ENCODE assay signal across 29 cellular contexts in genomic region chr2:233926806-233927205, GRCh38. TPM values are rescaled to one million over a fixed set of nuclear protein-coding genes. Genes with fewer than 3 reads are reported as not detected.
"Had no signal": no experiment of that assay in that cellular context is flagged by ENCODE, and none has a peak within 500 bp of the region (broad histone marks: within the 10 kb centered on the region; RNA-seq: fewer than 3 reads in every experiment).

No MANE protein-coding gene starts in this region.

- H3K27me3 ChIP-seq: cardiac muscle cell, uterus had no signal

- H3K4me1 ChIP-seq: left lung, transverse colon, uterus had no signal

- H3K9me3 Mint-ChIP-seq: activated B cell treated with CpG ODN at 0.5 μM for 24 hours; activated naive CD8-positive, alpha-beta T cell treated with anti-CD3 and anti-CD28 coated beads, Interleukin-2, amount 10 ng/mL, durations not matched to agents 7 days and 5 days; activated T-cell treated with anti-CD3 and anti-CD28 coated beads, Interleukin-2, amount 50 U/mL, for 4 hours; activated T-helper 2 cell treated with anti-CD3 and anti-CD28 coated beads, Interferon-gamma antibody, Interleukin-2, Interleukin-4, amounts not matched to agents 10 μg/mL and 5 μg/mL and 100 μg/mL, durations not matched to agents 14 hours and 24 hours and 36 hours; mesothelial cell of epicardium; naive thymus-derived CD8-positive, alpha-beta T cell; stimulated activated naive B cell treated with anti-CD40 and anti-IgM and Interleukin-4, amounts not matched to agents 10 μg/mL and 1 μg/mL and 100 μg/mL, for 72 hours had no signal

- H3K36me3 ChIP-seq: cardiac muscle cell, left lung, transverse colon, uterus had no signal

- H3K4me3 ChIP-seq: cardiac muscle cell, hepatocyte, left lung, transverse colon, uterus had no signal

- H3K4me2 ChIP-seq: hepatocyte had no signal

- FAIRE-seq: frontal cortex had no signal

- H3K27ac ChIP-seq: cardiac muscle cell, hepatocyte, left lung, transverse colon, uterus had no signal

- DNase-seq: activated B cell treated with CpG ODN at 0.5 μM for 24 hours; activated CD4-positive, alpha-beta T cell treated with anti-CD3 and anti-CD28 coated beads for 36 hours; activated CD4-positive, alpha-beta T cell treated with anti-CD3 and anti-CD28 coated beads, Interleukin-2, amount 50 U/mL, for 4 hours; activated CD8-positive, alpha-beta memory T cell treated with anti-CD3 and anti-CD28 coated beads for 24 hours; activated CD8-positive, alpha-beta memory T cell treated with anti-CD3 and anti-CD28 coated beads, Interleukin-2, amount 50 U/mL, for 4 hours; activated naive CD4-positive, alpha-beta T cell treated with Interleukin-2 at 50 U/mL for 16 hours; activated naive CD8-positive, alpha-beta T cell treated with anti-CD3 and anti-CD28 coated beads, Interleukin-2, amount 10 ng/mL, durations not matched to agents 7 days and 5 days; activated T-cell treated with anti-CD3 and anti-CD28 coated beads, Interleukin-2, amount 50 U/mL, for 4 hours; amniotic stem cell; cortex of kidney; erythroblast; glutamatergic neuron; immature natural killer cell; kidney glomerular epithelial cell; left lung; naive thymus-derived CD8-positive, alpha-beta T cell; stimulated activated CD4-positive, alpha-beta T cell treated with anti-CD3 and anti-CD28 coated beads, Interleukin-2, amount 100 ng/mL, for 48 hours; stimulated activated CD8-positive, alpha-beta memory T cell treated with anti-CD3 and anti-CD28 coated beads, Interleukin-4, amount 100 ng/mL, for 48 hours; stimulated activated naive B cell treated with anti-CD40 and anti-IgM and Interleukin-4, amounts not matched to agents 10 μg/mL and 1 μg/mL and 100 μg/mL, for 72 hours; transverse colon; uterus had no signal

- H3K36me3 Mint-ChIP-seq: activated naive CD8-positive, alpha-beta T cell treated with anti-CD3 and anti-CD28 coated beads, Interleukin-2, amount 10 ng/mL, durations not matched to agents 7 days and 5 days; mesothelial cell of epicardium; stimulated activated naive B cell treated with anti-CD40 and anti-IgM and Interleukin-4, amounts not matched to agents 10 μg/mL and 1 μg/mL and 100 μg/mL, for 72 hours had no signal

- H3K27ac Mint-ChIP-seq: activated B cell treated with CpG ODN at 0.5 μM for 24 hours; activated CD4-positive, alpha-beta T cell treated with anti-CD3 and anti-CD28 coated beads for 36 hours; activated naive CD8-positive, alpha-beta T cell treated with anti-CD3 and anti-CD28 coated beads, Interleukin-2, amount 10 ng/mL, durations not matched to agents 7 days and 5 days; activated T-helper 2 cell treated with anti-CD3 and anti-CD28 coated beads, Interferon-gamma antibody, Interleukin-2, Interleukin-4, amounts not matched to agents 10 μg/mL and 5 μg/mL and 100 μg/mL, durations not matched to agents 14 hours and 24 hours and 36 hours; immature natural killer cell; mesothelial cell of epicardium; naive thymus-derived CD8-positive, alpha-beta T cell; progenitor cell of endocrine pancreas; stimulated activated naive B cell treated with anti-CD40 and anti-IgM and Interleukin-4, amounts not matched to agents 10 μg/mL and 1 μg/mL and 100 μg/mL, for 72 hours had no signal

- H3K79me2 ChIP-seq: hepatocyte had no signal

- H2AFZ ChIP-seq: hepatocyte had no signal

- H3K4me3 Mint-ChIP-seq: activated B cell treated with CpG ODN at 0.5 μM for 24 hours; activated CD4-positive, alpha-beta T cell treated with anti-CD3 and anti-CD28 coated beads for 36 hours; activated naive CD8-positive, alpha-beta T cell treated with anti-CD3 and anti-CD28 coated beads, Interleukin-2, amount 10 ng/mL, durations not matched to agents 7 days and 5 days; activated T-cell treated with anti-CD3 and anti-CD28 coated beads, Interleukin-2, amount 50 U/mL, for 4 hours; immature natural killer cell; mesothelial cell of epicardium; naive thymus-derived CD8-positive, alpha-beta T cell; stimulated activated naive B cell treated with anti-CD40 and anti-IgM and Interleukin-4, amounts not matched to agents 10 μg/mL and 1 μg/mL and 100 μg/mL, for 72 hours had no signal

- H3K9me3 ChIP-seq: left lung, transverse colon, uterus had no signal

- ATAC-seq: activated CD4-positive, alpha-beta T cell treated with anti-CD3 and anti-CD28 coated beads for 36 hours; activated T-cell treated with anti-CD3 and anti-CD28 coated beads, Interleukin-2, amount 50 U/mL, for 4 hours; left lung; naive thymus-derived CD8-positive, alpha-beta T cell; stimulated activated naive B cell treated with anti-CD40 and anti-IgM and Interleukin-4, amounts not matched to agents 10 μg/mL and 1 μg/mL and 100 μg/mL, for 72 hours had no signal

- H3K4me1 Mint-ChIP-seq: activated B cell treated with CpG ODN at 0.5 μM for 24 hours, mesothelial cell of epicardium had no signal

RNA-seq across cellular contexts. Expression of gene TRPM8, which starts 9.6 kb away (rescaled TPM):
- total RNA-seq: activated B cell treated with CpG ODN at 0.5 μM for 24 hours; activated CD4-positive, alpha-beta T cell treated with anti-CD3 and anti-CD28 coated beads for 36 hours; activated naive CD8-positive, alpha-beta T cell treated with anti-CD3 and anti-CD28 coated beads, Interleukin-2, amount 10 ng/mL, durations not matched to agents 7 days and 5 days; activated T-helper 2 cell treated with anti-CD3 and anti-CD28 coated beads, Interferon-gamma antibody, Interleukin-2, Interleukin-4, amounts not matched to agents 10 μg/mL and 5 μg/mL and 100 μg/mL, durations not matched to agents 14 hours and 24 hours and 36 hours; left lung; lung microvascular endothelial cell; mesothelial cell of epicardium; naive thymus-derived CD8-positive, alpha-beta T cell; osteoblast; progenitor cell of endocrine pancreas; transverse colon had no signal
